ENCODE assay signal across 1 cellular context in the genomic region with DNA sequence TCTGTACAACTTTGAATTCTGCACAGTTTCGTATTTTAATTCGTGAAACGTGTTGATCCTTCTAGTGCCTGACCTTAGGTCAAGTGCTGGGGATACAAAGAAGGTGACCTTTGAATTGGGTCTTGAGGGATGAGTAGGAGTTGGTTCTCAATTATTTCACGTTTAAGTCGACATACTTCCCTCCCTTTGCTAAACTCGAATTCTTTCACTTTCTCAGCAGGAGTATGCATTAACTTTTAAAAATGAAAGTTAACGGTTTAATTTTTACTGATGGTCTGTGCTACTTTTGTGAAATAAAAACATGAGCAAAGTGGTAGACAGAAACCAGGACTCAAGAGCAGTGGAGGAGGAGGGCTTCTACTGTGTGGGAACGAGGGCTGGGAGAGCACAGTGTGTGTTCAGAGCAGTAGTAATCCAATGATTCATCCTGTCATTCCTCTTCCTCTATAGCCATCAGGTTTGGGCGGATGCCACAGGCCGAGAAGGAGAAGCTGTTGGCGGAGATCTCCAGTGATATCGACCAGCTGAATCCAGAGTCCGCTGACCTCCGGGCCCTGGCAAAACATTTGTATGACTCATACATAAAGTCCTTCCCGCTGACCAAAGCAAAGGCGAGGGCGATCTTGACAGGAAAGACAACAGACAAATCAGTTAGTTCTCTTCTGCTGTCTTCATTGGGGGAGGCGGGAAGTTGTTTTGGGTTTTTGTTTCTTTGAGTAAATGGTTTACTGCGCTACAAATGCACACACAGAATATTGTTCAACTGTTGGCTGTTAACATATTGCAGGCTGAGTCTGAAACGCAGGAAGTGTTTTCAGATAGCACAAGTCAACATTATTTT.
TF ChIP-seq lines count a peak whose summit lies in the region.

No MANE protein-coding gene starts in this region.

TF ChIP-seq in liver, 16 proteins besides CTCF, POLR2A, EP300 and RAD21 (continued from another document):
- TF ChIP-seq, protein P1, sequence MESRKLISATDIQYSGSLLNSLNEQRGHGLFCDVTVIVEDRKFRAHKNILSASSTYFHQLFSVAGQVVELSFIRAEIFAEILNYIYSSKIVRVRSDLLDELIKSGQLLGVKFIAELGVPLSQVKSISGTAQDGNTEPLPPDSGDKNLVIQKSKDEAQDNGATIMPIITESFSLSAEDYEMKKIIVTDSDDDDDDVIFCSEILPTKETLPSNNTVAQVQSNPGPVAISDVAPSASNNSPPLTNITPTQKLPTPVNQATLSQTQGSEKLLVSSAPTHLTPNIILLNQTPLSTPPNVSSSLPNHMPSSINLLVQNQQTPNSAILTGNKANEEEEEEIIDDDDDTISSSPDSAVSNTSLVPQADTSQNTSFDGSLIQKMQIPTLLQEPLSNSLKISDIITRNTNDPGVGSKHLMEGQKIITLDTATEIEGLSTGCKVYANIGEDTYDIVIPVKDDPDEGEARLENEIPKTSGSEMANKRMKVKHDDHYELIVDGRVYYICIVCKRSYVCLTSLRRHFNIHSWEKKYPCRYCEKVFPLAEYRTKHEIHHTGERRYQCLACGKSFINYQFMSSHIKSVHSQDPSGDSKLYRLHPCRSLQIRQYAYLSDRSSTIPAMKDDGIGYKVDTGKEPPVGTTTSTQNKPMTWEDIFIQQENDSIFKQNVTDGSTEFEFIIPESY (IDR thresholded peaks at IDR 0.05): peak; percentile 79
- TF ChIP-seq, protein P2, sequence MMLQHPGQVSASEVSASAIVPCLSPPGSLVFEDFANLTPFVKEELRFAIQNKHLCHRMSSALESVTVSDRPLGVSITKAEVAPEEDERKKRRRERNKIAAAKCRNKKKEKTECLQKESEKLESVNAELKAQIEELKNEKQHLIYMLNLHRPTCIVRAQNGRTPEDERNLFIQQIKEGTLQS (IDR thresholded peaks at IDR 0.05): peak; percentile 98
- no peak for TF ChIP-seq FOXA1 (IDR thresholded peaks at IDR 0.05)
- peak; percentile 35 for TF ChIP-seq FOXA2 (IDR thresholded peaks at IDR 0.05)
- peak; percentile 93 for TF ChIP-seq HNF4G (IDR thresholded peaks at IDR 0.05)
